Comparison of ENCODE assay signal across 11 cellular contexts in genomic region chr16:31568577-31569359, GRCh38. TPM values are rescaled to one million over a fixed set of nuclear protein-coding genes. Genes with fewer than 3 reads are reported as not detected.
DNase-seq lines count a peak whose midpoint lies in the region; ATAC-seq and TF ChIP-seq lines count a peak whose summit lies in the region.
"Had no signal": no experiment of that assay in that cellular context is flagged by ENCODE, and none has a peak within 500 bp of the region (broad histone marks: within the 10 kb centered on the region; RNA-seq: fewer than 3 reads in every experiment).

No MANE protein-coding gene starts in this region.

- peaks cover 0 to 3% (median 0%) of the 10 kb centered on the region in 5 donors for H3K9me3 ChIP-seq in subcutaneous abdominal adipose tissue (ENCODE audit: control insufficient read depth in 5 of 5, low read length in 5 of 5)
- H3K9me3 ChIP-seq: esophagus squamous epithelium had no signal

- no peak overlapping the region for H3K56ac ChIP-seq in mesendoderm (ENCODE audit: low read length)

- H3K9ac ChIP-seq in mesendoderm (ENCODE audit: low read length) (no peak overlapping the region), subcutaneous abdominal adipose tissue (ENCODE audit: low read length in 5 of 5) (no peak overlapping the region)

- H3K27me3 ChIP-seq in mesendoderm (ENCODE audit: insufficient read depth, low read length, poor library complexity) (peaks cover 4% of the 10 kb centered on the region), subcutaneous abdominal adipose tissue (ENCODE audit: control insufficient read depth in 5 of 5, insufficient read depth in 4 of 5, low read length in 5 of 5) (peaks cover 8 to 16% (median 12%) of the 10 kb centered on the region in 5 donors)

- no peaks in the 10 kb centered on the region for H3K36me3 ChIP-seq in mesendoderm (ENCODE audit: control insufficient read depth, insufficient read depth, low read length)
- no peaks in the 10 kb centered on the region for H3K36me3 ChIP-seq in subcutaneous abdominal adipose tissue (ENCODE audit: control insufficient read depth in 5 of 5, insufficient read depth in 5 of 5, low read length in 5 of 5)
- H3K36me3 ChIP-seq: esophagus squamous epithelium had no signal

- H3K79me2 ChIP-seq in mesendoderm (ENCODE audit: control insufficient read depth, insufficient read depth, low read length), result no peaks in the 10 kb centered on the region

- H3K23ac ChIP-seq in mesendoderm (ENCODE audit: low read length), result no peak overlapping the region

- H3K27me3 Mint-ChIP-seq in activated T-cell treated with anti-CD3 and anti-CD28 coated beads, Interleukin-2, amount 50 U/mL, for 24 hours, result peaks cover 69% of the 10 kb centered on the region
- peaks cover 23% of the 10 kb centered on the region for H3K27me3 Mint-ChIP-seq in chondrocyte (ENCODE audit: low read depth)

- no peaks in the 10 kb centered on the region for H3K36me3 Mint-ChIP-seq in activated T-cell treated with anti-CD3 and anti-CD28 coated beads, Interleukin-2, amount 50 U/mL, for 24 hours (ENCODE audit: low read depth)
- H3K36me3 Mint-ChIP-seq in chondrocyte (ENCODE audit: low read depth), result peaks cover 1% of the 10 kb centered on the region
- H3K36me3 Mint-ChIP-seq: CD4-positive, CD25-positive, alpha-beta regulatory T cell had no signal

- H3K27ac ChIP-seq in mesendoderm (ENCODE audit: low read depth, low read length) (no peak overlapping the region), subcutaneous abdominal adipose tissue (ENCODE audit: low read depth, low read length) (no peak overlapping the region)
- H3K27ac ChIP-seq: esophagus squamous epithelium had no signal

- no peak overlapping the region for H2BK15ac ChIP-seq in mesendoderm (replicated peaks; ENCODE audit: low read depth)

- H3K4me1 ChIP-seq in mesendoderm (ENCODE audit: control insufficient read depth, low read depth, low read length) (no peaks in the 10 kb centered on the region), subcutaneous abdominal adipose tissue (ENCODE audit: control insufficient read depth in 5 of 5, insufficient read depth in 5 of 5, low read length in 5 of 5) (peaks cover 0 to 4% (median 0%) of the 10 kb centered on the region in 5 donors)

- no CpG with 5 or more reads among the region's 49 CpGs for WGBS in mesendoderm (ENCODE audit: extremely low coverage, insufficient coverage, low lambda C conversion rate)

- no peaks in the 10 kb centered on the region for H3K79me1 ChIP-seq in mesendoderm (ENCODE audit: low read length)

- peaks cover 5% of the 10 kb centered on the region for H3K4me1 Mint-ChIP-seq in activated T-cell treated with anti-CD3 and anti-CD28 coated beads, Interleukin-2, amount 50 U/mL, for 24 hours (ENCODE audit: low read depth)
- H3K4me1 Mint-ChIP-seq in chondrocyte (ENCODE audit: low read depth), result peaks cover 3% of the 10 kb centered on the region

- H2BK120ac ChIP-seq in mesendoderm (ENCODE audit: low read depth, low read length), result no peak overlapping the region

- no peak for TF ChIP-seq CTCF in chondrocyte (IDR thresholded peaks at IDR 0.05)

- DNase-seq in activated T-cell treated with anti-CD3 and anti-CD28 coated beads, Interleukin-2, amount 50 U/mL, for 24 hours, result no peak
- DNase-seq in activated T-cell treated with anti-CD3 and anti-CD28 coated beads, Interleukin-2, amount 50 U/mL, for 1 hour, result no peak
- DNase-seq in chondrocyte (ENCODE audit: low spot score) (no peak), mesendoderm (peak; percentile 25), NCI-H446 treated with DMSO at 0.1 percent for 48 hours (lab: John Stamatoyannopoulos, UW) (no peak), glomerular visceral epithelial cell (ENCODE audit: extremely low spot score) (no peak)
- DNase-seq: esophagus squamous epithelium, NCI-H510A treated with DMSO at 0.1 percent for 48 hours had no signal

- no peak overlapping the region for H3K4ac ChIP-seq in mesendoderm (ENCODE audit: low read depth, low read length)

- ATAC-seq in HG03520 (IDR thresholded peaks at IDR 0.05; ENCODE audit: unreplicated experiment), result no peak

- H3K9me3 Mint-ChIP-seq in activated T-cell treated with anti-CD3 and anti-CD28 coated beads, Interleukin-2, amount 50 U/mL, for 24 hours, result peaks cover 18% of the 10 kb centered on the region
- peaks cover 27% of the 10 kb centered on the region for H3K9me3 Mint-ChIP-seq in chondrocyte (ENCODE audit: low read depth)

- H4K8ac ChIP-seq in mesendoderm (ENCODE audit: low read depth, low read length), result no peak overlapping the region

- H2BK5ac ChIP-seq in mesendoderm (ENCODE audit: low read length), result no peak overlapping the region

- no peak overlapping the region for H4K5ac ChIP-seq in mesendoderm (ENCODE audit: low read length)

- H2AK5ac ChIP-seq in mesendoderm (ENCODE audit: low read length), result no peak overlapping the region

- no peak overlapping the region for H3K27ac Mint-ChIP-seq in activated T-cell treated with anti-CD3 and anti-CD28 coated beads, Interleukin-2, amount 50 U/mL, for 24 hours
- no peak overlapping the region for H3K27ac Mint-ChIP-seq in chondrocyte (ENCODE audit: unreplicated experiment)
- H3K27ac Mint-ChIP-seq: CD4-positive, CD25-positive, alpha-beta regulatory T cell had no signal

- H3K4me2 ChIP-seq in mesendoderm (ENCODE audit: low read length), result no peak overlapping the region

- no peak overlapping the region for H3K18ac ChIP-seq in mesendoderm (ENCODE audit: low read length)

- H3K4me3 ChIP-seq in mesendoderm (ENCODE audit: low read length), result no peak overlapping the region
- peak overlapping the region; percentile 25 to 47 (median 32) for H3K4me3 ChIP-seq in subcutaneous abdominal adipose tissue (ENCODE audit: low read depth in 1 of 5, low read length in 5 of 5)

- peak overlapping the region; percentile 59 for H3K4me3 Mint-ChIP-seq in activated T-cell treated with anti-CD3 and anti-CD28 coated beads, Interleukin-2, amount 50 U/mL, for 24 hours
- peak overlapping the region; percentile 60 for H3K4me3 Mint-ChIP-seq in chondrocyte (ENCODE audit: unreplicated experiment)

RNA-seq across cellular contexts. Expression of gene AHSP, which starts 41.1 kb away (rescaled TPM):
- not detected in 3 replicates for total RNA-seq in chondrocyte
- 1.5 TPM for polyA plus RNA-seq in mesendoderm (2013, experiment 1 of 2)
- polyA plus RNA-seq in mesendoderm (2013, experiment 2 of 2), result 1.3 TPM
- total RNA-seq: CD4-positive, CD25-positive, alpha-beta regulatory T cell; esophagus squamous epithelium had no signal
- polyA plus RNA-seq: CD4-positive, CD25-positive, alpha-beta regulatory T cell had no signal
